ENCODE assay signal across 1 cellular context in genomic region chr16:87765776-87766484, GRCh38.
TF ChIP-seq lines count a peak whose summit lies in the region.

Gene KLHDC4 (minus strand): TSS chr16:87765986. CDS start chr16:87765890, 96 bp downstream.

TF ChIP-seq in K562, 482 proteins besides CTCF, POLR2A, EP300 and RAD21 (continued from another document and continues in another):
- no peak for TF ChIP-seq E2F6 (IDR thresholded peaks at IDR 0.05; ENCODE audit: borderline replicate concordance in 1 of 2, extremely low read depth in 1 of 2, insufficient read depth in 1 of 2, insufficient read length in 1 of 2, low read depth in 1 of 2, low read length in 1 of 2, poor library complexity in 1 of 2, severe bottlenecking in 1 of 2)
- TF ChIP-seq ZC3H11A (IDR thresholded peaks at IDR 0.05; ENCODE audit: low read depth, low read length): no peak
- TF ChIP-seq MTF1 (CRISPR knock-in tag; IDR thresholded peaks at IDR 0.05; ENCODE audit: borderline replicate concordance): no peak
- no peak for TF ChIP-seq USF1 (CRISPR knock-in tag; IDR thresholded peaks at IDR 0.05)
- no peak for TF ChIP-seq ZNF41 (CRISPR knock-in tag; conservative IDR thresholded peaks at IDR 0.05)
- TF ChIP-seq STAT6 (CRISPR knock-in tag; IDR thresholded peaks at IDR 0.05): 0 out of 2 replicates have a peak, but pooled peaks have one; percentile 23
- no peak for TF ChIP-seq ZNF232 (CRISPR knock-in tag; IDR thresholded peaks at IDR 0.05)
- no peak for TF ChIP-seq ZBTB1 (CRISPR knock-in tag; IDR thresholded peaks at IDR 0.05; ENCODE audit: borderline replicate concordance, low read depth)
- no peak for TF ChIP-seq EZH2 (IDR thresholded peaks at IDR 0.05; ENCODE audit: borderline replicate concordance, low read depth, low read length)
- TF ChIP-seq NFRKB (IDR thresholded peaks at IDR 0.05; ENCODE audit: low read depth): 0 out of 2 replicates have a peak, but pooled peaks have one; percentile 84
- TF ChIP-seq BCL6 (CRISPR knock-in tag; IDR thresholded peaks at IDR 0.05): no peak
- TF ChIP-seq CSDE1 (IDR thresholded peaks at IDR 0.05): no peak
- TF ChIP-seq MBD1 (CRISPR knock-in tag; IDR thresholded peaks at IDR 0.05): no peak
- TF ChIP-seq HOMEZ (CRISPR knock-in tag; IDR thresholded peaks at IDR 0.05): no peak
- TF ChIP-seq ZNF407 (IDR thresholded peaks at IDR 0.05; ENCODE audit: low read depth): no peak
- TF ChIP-seq TFAM (CRISPR knock-in tag; conservative IDR thresholded peaks at IDR 0.05): no peak
- TF ChIP-seq ZBTB49 (CRISPR knock-in tag; IDR thresholded peaks at IDR 0.05; ENCODE audit: borderline replicate concordance): no peak
- peak; percentile 87 for TF ChIP-seq PCBP1 (IDR thresholded peaks at IDR 0.05; ENCODE audit: low read depth, low read length, poor library complexity, severe bottlenecking)
- no peak for TF ChIP-seq IRF9 (tag; IDR thresholded peaks at IDR 0.05)
- peak; percentile 44; the same call in 1 of the 2 replicates for TF ChIP-seq BHLHE40 (IDR thresholded peaks at IDR 0.05; ENCODE audit: low read length)
- TF ChIP-seq TCF3 (CRISPR knock-in tag; IDR thresholded peaks at IDR 0.05): no peak
- 0 out of 2 replicates have a peak, but pooled peaks have one; percentile 17 for TF ChIP-seq TCF7 (IDR thresholded peaks at IDR 0.05; ENCODE audit: borderline replicate concordance)
- TF ChIP-seq RREB1 (CRISPR knock-in tag; IDR thresholded peaks at IDR 0.05): no peak
- no peak for TF ChIP-seq PURB (CRISPR knock-in tag; IDR thresholded peaks at IDR 0.05; ENCODE audit: low read depth)
